In the genomic region with DNA sequence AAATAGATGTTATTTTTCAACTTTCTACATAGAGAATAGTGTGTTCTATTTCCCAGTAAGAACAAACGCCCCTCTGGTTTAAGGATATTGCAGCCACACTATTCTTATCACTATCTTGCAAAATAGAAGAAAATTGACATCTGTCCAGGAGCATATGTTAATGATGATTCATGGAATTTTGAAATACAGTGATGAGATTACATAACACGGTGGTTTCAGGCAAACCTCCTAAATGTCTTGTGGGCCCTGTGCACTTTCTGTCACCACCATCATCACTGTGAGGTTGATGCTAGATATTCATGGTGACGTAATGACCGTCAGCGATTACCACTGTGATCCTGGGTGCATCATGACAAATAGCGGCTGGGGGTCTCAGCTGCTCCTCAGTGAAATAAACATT, we compare ENCODE assay signal across 18 cellular contexts. TPM values are rescaled to one million over a fixed set of nuclear protein-coding genes. Genes with fewer than 3 reads are reported as not detected.
DNase-seq lines count a peak whose midpoint lies in the region; ATAC-seq and TF ChIP-seq lines count a peak whose summit lies in the region.
"Had no signal": no experiment of that assay in that cellular context is flagged by ENCODE, and none has a peak within 500 bp of the region (broad histone marks: within the 10 kb centered on the region; RNA-seq: fewer than 3 reads in every experiment).

No MANE protein-coding gene starts in this region.

- CTCF ChIA-PET in GM10248 (lab: Yijun Ruan, JAX): no interaction called here

- DNase-seq in AG09309 (ENCODE audit: low read depth): peak; percentile 7
- peak; percentile 32 for DNase-seq in HT1080 (ENCODE audit: low read depth)
- peak; percentile 82 for DNase-seq in SIG-M5 (lab: John Stamatoyannopoulos, UW)
- peak; percentile 55 for DNase-seq in iris pigment epithelial cell (ENCODE audit: low read depth)
- no peak for DNase-seq in GM10248 (ENCODE audit: extremely low spot score)
- DNase-seq in stimulated activated CD4-positive, alpha-beta T cell treated with anti-CD3 and anti-CD28 coated beads, Interleukin-1b, Interleukin-23, amount 100 ng/mL, for 48 hours: no peak
- DNase-seq in NCI-H69 (lab: John Stamatoyannopoulos, UW): no peak
- DNase-seq: activated gamma-delta T cell treated with Interleukin-2 at 50 U/mL for 16 hours; Calu3; KBM-7; NCI-H187; NCI-H446; stimulated activated naive CD4-positive, alpha-beta T cell treated with Interleukin-2 at 50 U/mL for 16 hours; T-helper 17 cell had no signal

- TF ChIP-seq CTCF in AG09309 (IDR thresholded peaks at IDR 0.05; ENCODE audit: control insufficient read depth, insufficient read depth, low read depth, low read length, missing control alignments) (no peak), GM10248 (IDR thresholded peaks at IDR 0.05; ENCODE audit: control extremely low read depth, extremely low read depth, low read depth, missing control alignments) (no peak)

- POLR2A ChIA-PET in GM10248 (lab: Yijun Ruan, JAX): no interaction called here

- no peak for ATAC-seq in HG03025 (IDR thresholded peaks at IDR 0.05; ENCODE audit: low FRiP score, unreplicated experiment)
- ATAC-seq: activated CD4-positive, CD25-positive, alpha-beta regulatory T cell treated with anti-CD3 and anti-CD28 coated beads, Interleukin-2, amount 50 U/mL, for 24 hours; HCT116; T-helper 17 cell had no signal

- no peak overlapping the region for H3K4me3 ChIP-seq in AG09309 (ENCODE audit: control insufficient read depth, low read depth, low read length)

RNA-seq across cellular contexts. Expression of gene CFAP90, which starts 48.1 kb away (rescaled TPM):
- total RNA-seq in HT1080 (2014; rRNA removed; shearing (Covaris generic)): not detected in 2 replicates
- polyA plus RNA-seq in HT1080 (2015; cell fraction: cytosol; rRNA removed): not detected in 2 replicates
- not detected in 2 replicates for polyA plus RNA-seq in HT1080 (2015; cell fraction: nucleus; rRNA removed)
- total RNA-seq: Calu3, dermis microvascular lymphatic vessel endothelial cell, T-helper 17 cell had no signal

Comparison
In these comparisons a context has a peak if more than half of its experiments do, and no peak if none do; other contexts are left out.
1. DNase-seq: peak in AG09309 (single experiment), HT1080 (single experiment), SIG-M5 (single experiment) and iris pigment epithelial cell (single experiment); none in GM10248 (single experiment), stimulated activated CD4-positive, alpha-beta T cell treated with anti-CD3 and anti-CD28 coated beads, Interleukin-1b, Interleukin-23, amount 100 ng/mL, for 48 hours (single experiment) and NCI-H69 (single experiment).